In genomic region chr10:33201056-33201780, GRCh38 we compare ENCODE assay signal across 24 cellular contexts.
A peak's percentile ranks its signal among the peaks of the same experiment; 100 is the strongest.
DNase-seq lines count a peak whose midpoint lies in the region; ATAC-seq, FAIRE-seq and TF ChIP-seq lines count a peak whose summit lies in the region.
"Had no signal": no experiment of that assay in that cellular context is flagged by ENCODE, and none has a peak within 500 bp of the region (broad histone marks: within the 10 kb centered on the region; RNA-seq: fewer than 3 reads in every experiment).

No MANE protein-coding gene starts in this region.

- peaks cover 8% of the 10 kb centered on the region for H3K27me3 Mint-ChIP-seq in endothelial cell (ENCODE audit: unreplicated experiment)

- DNase-seq in A549 (ENCODE audit: low read depth in 1 of 2, low spot score in 1 of 2), result no peak
- DNase-seq in M059J (ENCODE audit: low read depth), result peak; percentile 20
- DNase-seq in endothelial cell (ENCODE audit: low spot score), result no peak
- DNase-seq in osteoblast (ENCODE audit: insufficient read length, low spot score, missing footprints), result no peak
- DNase-seq in NCI-H1930 (lab: John Stamatoyannopoulos, UW), result no peak
- DNase-seq: 8988T; CD4-positive, CD25-positive, alpha-beta regulatory T cell; GM23248; H9; KBM-7; MG63; NCI-H1105 treated with DMSO at 0.1 percent for 48 hours; NCI-H146; NCI-H2029; NCI-H2227 treated with DMSO at 0.1 percent for 48 hours; NCI-H526 treated with DMSO at 0.1 percent for 48 hours; T-cell had no signal

- H3K27ac ChIP-seq in A549 (peak overlapping the region in 1 of 2 experiments; percentile 24; a peak in 2 of 6 replicates), osteoblast (ENCODE audit: low read depth, low read length) (peak overlapping the region; percentile 7)
- H3K27ac ChIP-seq: BLaER1, GM23248 had no signal

- CTCF ChIA-PET in A549 (lab: Yijun Ruan, JAX), result interaction anchor here (0.5 to 5.9 kb wide), 3 partner anchors 8 to 667 kb away, joined by 3 to 44 read pairs (median 3); no protein-coding TSS in a partner anchor

- no peak for TF ChIP-seq CTCF in A549 (IDR thresholded peaks at IDR 0.05)
- no peak for TF ChIP-seq CTCF in endothelial cell (IDR thresholded peaks at IDR 0.05; ENCODE audit: unreplicated experiment)
- TF ChIP-seq CTCF in osteoblast (IDR thresholded peaks at IDR 0.05; ENCODE audit: extremely low read depth, low read depth, low read length), result no peak

- no peaks in the 10 kb centered on the region for H4K20me1 ChIP-seq in osteoblast (ENCODE audit: insufficient read depth, low read length)
- H4K20me1 ChIP-seq: BLaER1 had no signal

- H3K4me2 ChIP-seq in A549 (no peak overlapping the region), osteoblast (ENCODE audit: insufficient read depth, low read length) (no peak overlapping the region)

- H3K79me2 ChIP-seq in osteoblast (ENCODE audit: insufficient read depth, low read length), result peaks cover 2% of the 10 kb centered on the region

- H3K4me1 Mint-ChIP-seq in endothelial cell (ENCODE audit: unreplicated experiment), result peaks cover 27% of the 10 kb centered on the region
- H3K4me1 Mint-ChIP-seq: CD4-positive, CD25-positive, alpha-beta regulatory T cell; T-cell had no signal

- H3K36me3 Mint-ChIP-seq in endothelial cell (ENCODE audit: low read depth, unreplicated experiment), result peaks cover 76% of the 10 kb centered on the region
- H3K36me3 Mint-ChIP-seq: CD4-positive, CD25-positive, alpha-beta regulatory T cell; T-cell had no signal

- POLR2A ChIA-PET in A549 (lab: Yijun Ruan, JAX), result no interaction called here

- TF ChIP-seq EP300 in A549 (IDR thresholded peaks at IDR 0.05), result no peak

- no peak overlapping the region for H3K27ac Mint-ChIP-seq in endothelial cell (ENCODE audit: unreplicated experiment)
- H3K27ac Mint-ChIP-seq: CD4-positive, CD25-positive, alpha-beta regulatory T cell; H9; T-cell had no signal

- TF ChIP-seq POLR2A in A549 (IDR thresholded peaks at IDR 0.05; ENCODE audit: low read length), result no peak

- peak; percentile 54 for FAIRE-seq in A549 (lab: Jason Lieb, UNC)
- FAIRE-seq: D721Med, GM18507, RCC 7860 had no signal

- WGBS in A549 (ENCODE audit: missing lambda C conversion rate), result 93% methylated on average over 4 of the region's 4 CpGs

- H3K9me3 ChIP-seq in A549 (no peaks in the 10 kb centered on the region), osteoblast (ENCODE audit: low read depth, low read length) (no peaks in the 10 kb centered on the region)
- H3K9me3 ChIP-seq: BLaER1, MG63 had no signal

- no peaks in the 10 kb centered on the region for H3K9me3 Mint-ChIP-seq in endothelial cell (ENCODE audit: unreplicated experiment)
- H3K9me3 Mint-ChIP-seq: H9, T-cell had no signal

- H3K36me3 ChIP-seq in osteoblast (ENCODE audit: insufficient read depth, low read length), result peaks cover 79% of the 10 kb centered on the region
- H3K36me3 ChIP-seq: BLaER1, MG63 had no signal

- no peak overlapping the region for H2AFZ ChIP-seq in osteoblast (ENCODE audit: low read length)
- H2AFZ ChIP-seq: GM23248 had no signal

- H3K4me3 Mint-ChIP-seq in endothelial cell (ENCODE audit: unreplicated experiment), result peak overlapping the region; percentile 47
- H3K4me3 Mint-ChIP-seq: CD4-positive, CD25-positive, alpha-beta regulatory T cell; H9; T-cell had no signal

- H3K4me1 ChIP-seq in A549, result peaks cover 47% of the 10 kb centered on the region
- peaks cover 12% of the 10 kb centered on the region for H3K4me1 ChIP-seq in osteoblast (ENCODE audit: insufficient read depth, low read length)

- H3K4me3 ChIP-seq in A549 (no peak overlapping the region), osteoblast (ENCODE audit: insufficient read depth, low read length) (no peak overlapping the region)
- H3K4me3 ChIP-seq: BLaER1, GM23248, MG63 had no signal

- no peaks in the 10 kb centered on the region for H3K27me3 ChIP-seq in osteoblast (ENCODE audit: insufficient read depth, low read length)
- H3K27me3 ChIP-seq: BLaER1, MG63 had no signal

- TF ChIP-seq RAD21 in A549 (conservative IDR thresholded peaks at IDR 0.05 in 1 of 2, IDR thresholded peaks at IDR 0.05 in 1 of 2), result no peak

- ATAC-seq in A549 (no peak), GM19397 (IDR thresholded peaks at IDR 0.05; ENCODE audit: unreplicated experiment) (no peak), GM19035 (IDR thresholded peaks at IDR 0.05; ENCODE audit: unreplicated experiment) (no peak), HG03097 (IDR thresholded peaks at IDR 0.05; ENCODE audit: low FRiP score, unreplicated experiment) (no peak)
- ATAC-seq: T-cell had no signal

TF ChIP-seq in A549, 52 proteins besides CTCF, POLR2A, EP300 and RAD21:
- TF ChIP-seq FOSL2 (IDR thresholded peaks at IDR 0.05) (no peak), FOSL2 (CRISPR knock-in tag; IDR thresholded peaks at IDR 0.05) (no peak), CHD2 (IDR thresholded peaks at IDR 0.05; ENCODE audit: low read length, partially characterized antibody) (no peak), ESRRA (IDR thresholded peaks at IDR 0.05; ENCODE audit: borderline replicate concordance, low read length) (no peak), NFE2L2 (conservative IDR thresholded peaks at IDR 0.05; ENCODE audit: low read length) (no peak), KDM5A (IDR thresholded peaks at IDR 0.05) (no peak), ZC3H11A (IDR thresholded peaks at IDR 0.05) (no peak), KDM1A (IDR thresholded peaks at IDR 0.05; ENCODE audit: low read depth) (no peak), HDAC2 (IDR thresholded peaks at IDR 0.05) (no peak)
- TF ChIP-seq, protein P1, sequence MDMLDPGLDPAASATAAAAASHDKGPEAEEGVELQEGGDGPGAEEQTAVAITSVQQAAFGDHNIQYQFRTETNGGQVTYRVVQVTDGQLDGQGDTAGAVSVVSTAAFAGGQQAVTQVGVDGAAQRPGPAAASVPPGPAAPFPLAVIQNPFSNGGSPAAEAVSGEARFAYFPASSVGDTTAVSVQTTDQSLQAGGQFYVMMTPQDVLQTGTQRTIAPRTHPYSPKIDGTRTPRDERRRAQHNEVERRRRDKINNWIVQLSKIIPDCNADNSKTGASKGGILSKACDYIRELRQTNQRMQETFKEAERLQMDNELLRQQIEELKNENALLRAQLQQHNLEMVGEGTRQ (IDR thresholded peaks at IDR 0.05), result no peak
TF ChIP-seq in A549: peak in this region for 0.
